19 cellular contexts compared by ENCODE assay signal in the genomic region with DNA sequence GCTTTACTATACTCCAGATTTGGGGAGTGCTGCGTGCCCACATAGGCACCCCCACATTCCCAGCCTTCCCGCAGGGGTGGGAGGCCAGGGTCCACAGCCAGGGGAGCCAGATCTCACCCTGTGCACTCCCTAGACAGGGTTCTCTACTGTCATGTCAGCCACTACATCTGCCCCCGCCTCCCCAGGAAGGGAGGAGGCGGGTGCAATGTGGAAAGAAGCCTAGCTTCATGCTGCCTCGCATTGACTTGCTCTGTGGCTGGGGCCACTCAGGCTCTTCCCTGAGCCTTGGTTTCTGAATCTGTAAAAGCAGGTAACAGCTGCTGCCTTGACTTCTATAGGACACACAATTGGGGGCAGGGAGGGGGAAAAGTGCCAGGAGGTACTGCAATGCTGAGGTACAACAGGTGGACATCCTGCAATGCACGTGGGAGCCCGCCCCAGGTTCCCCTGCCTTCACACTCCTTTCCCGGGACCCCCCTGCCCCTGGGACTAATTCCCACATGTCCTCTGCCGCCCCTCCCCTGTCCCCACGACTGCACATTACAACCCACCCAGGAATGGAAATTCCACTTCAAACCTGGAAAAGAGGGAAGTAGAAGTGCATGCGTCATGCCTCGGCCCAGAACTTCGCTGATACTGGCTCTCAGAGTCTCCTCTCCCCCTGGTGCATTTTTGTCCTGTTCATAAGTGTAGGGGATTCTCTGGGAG. TPM values are rescaled to one million over a fixed set of nuclear protein-coding genes. Genes with fewer than 3 reads are reported as not detected.
"Had no signal": no experiment of that assay in that cellular context is flagged by ENCODE, and none has a peak within 500 bp of the region (broad histone marks: within the 10 kb centered on the region; RNA-seq: fewer than 3 reads in every experiment).

No MANE protein-coding gene starts in this region.

- H3K4me1 ChIP-seq: ascending aorta, breast epithelium had no signal

- H3K36me3 ChIP-seq: ascending aorta, breast epithelium, left ventricle myocardium inferior, neutrophil, tibial artery had no signal

- H3K27ac ChIP-seq: ascending aorta, breast epithelium, left ventricle myocardium inferior, neutrophil, tibial artery had no signal

- H3K9me3 ChIP-seq: ascending aorta, breast epithelium, left ventricle myocardium inferior, neutrophil, tibial artery had no signal

- DNase-seq: activated CD4-positive, alpha-beta T cell treated with anti-CD3 and anti-CD28 coated beads for 4 hours; activated CD8-positive, alpha-beta T cell treated with anti-CD3 and anti-CD28 coated beads, Interleukin-2, amount 10 ng/mL, durations not matched to agents 7 days and 5 days; activated naive CD4-positive, alpha-beta T cell treated with Interleukin-2 at 50 U/mL for 16 hours; cerebellar nuclear complex; effector memory CD4-positive, alpha-beta T cell; left ventricle myocardium inferior; naive B cell; stimulated activated CD4-positive, alpha-beta T cell treated with anti-CD3 and anti-CD28 coated beads, Interleukin-2, amount 100 ng/mL, for 48 hours; stimulated activated naive CD4-positive, alpha-beta T cell; T-cell; T1000; tibial artery had no signal

- H3K4me3 ChIP-seq: ascending aorta, breast epithelium, left ventricle myocardium inferior, tibial artery had no signal

- FAIRE-seq: frontal cortex, keratinocyte, urothelium cell line had no signal

- ATAC-seq: activated CD8-positive, alpha-beta T cell treated with anti-CD3 and anti-CD28 coated beads, Interleukin-2, amount 10 ng/mL, durations not matched to agents 7 days and 5 days; T-cell; WTC11 had no signal

- H3K27me3 ChIP-seq: ascending aorta, breast epithelium, neutrophil, tibial artery had no signal

RNA-seq across cellular contexts. Expression of a gene that starts 48.8 kb away (rescaled TPM):
- total RNA-seq: ascending aorta had no signal
